In genomic region chr4:73499996-73500765, GRCh38 we compare ENCODE assay signal across 16 cellular contexts. TPM values are rescaled to one million over a fixed set of nuclear protein-coding genes. Genes with fewer than 3 reads are reported as not detected.
DNase-seq lines count a peak whose midpoint lies in the region; ATAC-seq, FAIRE-seq and TF ChIP-seq lines count a peak whose summit lies in the region.
"Had no signal": no experiment of that assay in that cellular context is flagged by ENCODE, and none has a peak within 500 bp of the region (broad histone marks: within the 10 kb centered on the region; RNA-seq: fewer than 3 reads in every experiment).

No MANE protein-coding gene starts in this region.

- H3K36me3 Mint-ChIP-seq in natural killer cell: no peaks in the 10 kb centered on the region
- H3K36me3 Mint-ChIP-seq in CD4-positive, alpha-beta T cell (ENCODE audit: low read depth): no peaks in the 10 kb centered on the region
- H3K36me3 Mint-ChIP-seq: IgD-negative memory B cell had no signal

- H3K4me3 ChIP-seq in Loucy (ENCODE audit: low read length, poor library complexity, severe bottlenecking) (no peak overlapping the region), K562 (no peak overlapping the region)
- H3K4me3 ChIP-seq: HAP-1 had no signal

- peak; percentile 2 for DNase-seq in AG08395 (ENCODE audit: low spot score)
- no peak for DNase-seq in K562 (ENCODE audit: extremely low read depth in 1 of 4, low spot score in 3 of 4)
- no peak for DNase-seq in left lobe of liver (ENCODE audit: low spot score)
- no peak for DNase-seq in natural killer cell
- no peak for DNase-seq in OCI-M2 (lab: John Stamatoyannopoulos, UW; ENCODE audit: unreplicated experiment)
- DNase-seq in CD4-positive, alpha-beta T cell: no peak
- DNase-seq: hypothalamus, NCI-H2081, occipital lobe had no signal

- no peaks in the 10 kb centered on the region for H3K9me2 ChIP-seq in Loucy (replicated peaks; ENCODE audit: low read depth, low read length)

- no peaks in the 10 kb centered on the region for H4K20me1 ChIP-seq in Loucy (ENCODE audit: insufficient read depth, low read length, poor library complexity, severe bottlenecking)
- no peaks in the 10 kb centered on the region for H4K20me1 ChIP-seq in K562 (replicated peaks; ENCODE audit: control insufficient read depth, insufficient read depth, low read length)

- H3K9me3 Mint-ChIP-seq in natural killer cell: peaks cover 3 to 7% of the 10 kb centered on the region in 2 donors
- no peaks in the 10 kb centered on the region for H3K9me3 Mint-ChIP-seq in CD4-positive, alpha-beta T cell
- H3K9me3 Mint-ChIP-seq: IgD-negative memory B cell had no signal

- H3K9me3 ChIP-seq in Loucy (ENCODE audit: insufficient read depth, low read depth, low read length): no peaks in the 10 kb centered on the region
- no peaks in the 10 kb centered on the region for H3K9me3 ChIP-seq in K562 (replicated peaks; ENCODE audit: control insufficient read depth, insufficient read depth, low read depth, low read length)
- H3K9me3 ChIP-seq in CD4-positive, alpha-beta T cell (ENCODE audit: control insufficient read depth, low read length): no peaks in the 10 kb centered on the region
- H3K9me3 ChIP-seq: HAP-1 had no signal

- CTCF ChIA-PET in K562 (lab: Yijun Ruan, JAX; ENCODE audit: low intra/inter-chr PET ratio): no interaction called here
- CTCF ChIA-PET in CD4-positive, alpha-beta T cell (lab: Charles Lee): no interaction called here

- H3K27me3 Mint-ChIP-seq in natural killer cell (ENCODE audit: low read depth in 2 of 2): no peaks in the 10 kb centered on the region
- H3K27me3 Mint-ChIP-seq in CD4-positive, alpha-beta T cell: no peaks in the 10 kb centered on the region

- H3K27me3 ChIP-seq in Loucy (ENCODE audit: insufficient read depth, low read length, poor library complexity, severe bottlenecking): no peaks in the 10 kb centered on the region
- no peaks in the 10 kb centered on the region for H3K27me3 ChIP-seq in K562 (ENCODE audit: control insufficient read depth in 2 of 2, insufficient read depth in 2 of 2, low read length in 2 of 2)
- H3K27me3 ChIP-seq in CD4-positive, alpha-beta T cell (ENCODE audit: control insufficient read depth, insufficient read depth, low read length): no peaks in the 10 kb centered on the region

- H3K27ac ChIP-seq in K562 (ENCODE audit: extremely low read depth, low read depth, low read length): 0 out of 3 replicates have a peak overlapping the region, but pooled peaks have one; percentile 5
- H3K27ac ChIP-seq in CD4-positive, alpha-beta T cell (ENCODE audit: low read depth, low read length): no peak overlapping the region

- no peaks in the 10 kb centered on the region for H3K36me3 ChIP-seq in Loucy (ENCODE audit: insufficient read depth, low read length)
- no peaks in the 10 kb centered on the region for H3K36me3 ChIP-seq in K562 (ENCODE audit: control insufficient read depth, insufficient read depth, low read length)
- H3K36me3 ChIP-seq: HAP-1 had no signal

- no peak overlapping the region for H3K27ac Mint-ChIP-seq in natural killer cell
- H3K27ac Mint-ChIP-seq in CD4-positive, alpha-beta T cell: no peak overlapping the region
- H3K27ac Mint-ChIP-seq: IgD-negative memory B cell had no signal

- no peak for FAIRE-seq in K562 (lab: Jason Lieb, UNC)
- FAIRE-seq: endometrium had no signal

- no TSS peak for BruUV-seq in K562 (replicated peaks; lab: Mats Ljungman, UMichigan)

- no peak for TF ChIP-seq RAD21 in K562 (CRISPR knock-in tag; conservative IDR thresholded peaks at IDR 0.05 in 1 of 2, IDR thresholded peaks at IDR 0.05 in 1 of 2)

- H3K4me1 Mint-ChIP-seq in natural killer cell: no peaks in the 10 kb centered on the region
- H3K4me1 Mint-ChIP-seq in CD4-positive, alpha-beta T cell (ENCODE audit: low read depth): no peaks in the 10 kb centered on the region

- H3K4me2 ChIP-seq in Loucy (ENCODE audit: low read depth, low read length, poor library complexity, severe bottlenecking) (peak overlapping the region; percentile 6), K562 (ENCODE audit: insufficient read depth, low read length) (peak overlapping the region; percentile 26)

- WGBS in K562 (ENCODE audit: insufficient coverage, low coverage, missing lambda C conversion rate): 14% methylated on average over 4 of the region's 4 CpGs

- no peaks in the 10 kb centered on the region for H3F3A ChIP-seq in Loucy (ENCODE audit: low read depth)

- H3K79me2 ChIP-seq in Loucy (ENCODE audit: insufficient read depth, low read length) (no peaks in the 10 kb centered on the region), K562 (ENCODE audit: control insufficient read depth, insufficient read depth, low read length) (no peaks in the 10 kb centered on the region)

- H2AFZ ChIP-seq in Loucy (ENCODE audit: low read length) (peak overlapping the region; percentile 32), K562 (ENCODE audit: low read depth, low read length) (peak overlapping the region; percentile 81)

- in situ Hi-C loops in K562 (cut with MboI): no loop called here

- no peak overlapping the region for H3K4me3 Mint-ChIP-seq in natural killer cell
- no peak overlapping the region for H3K4me3 Mint-ChIP-seq in CD4-positive, alpha-beta T cell

- ATAC-seq in K562 (no peak), left lobe of liver (peak; percentile 4), natural killer cell (no peak), HG03342 (IDR thresholded peaks at IDR 0.05; ENCODE audit: unreplicated experiment) (no peak)
- ATAC-seq in CD4-positive, alpha-beta T cell (ENCODE audit: poor library complexity): no peak

- POLR2A ChIA-PET in K562 (lab: Yijun Ruan, JAX): interaction anchor here (0.9 kb wide), 1 partner anchor 8 kb away, joined by 3 read pairs; no protein-coding TSS in a partner anchor
- POLR2A ChIA-PET in CD4-positive, alpha-beta T cell (lab: Charles Lee): no interaction called here

- no peaks in the 10 kb centered on the region for H3K9me1 ChIP-seq in K562 (ENCODE audit: control insufficient read depth, insufficient read depth, low read length)

- no peak for TF ChIP-seq POLR2A in K562 (conservative IDR thresholded peaks at IDR 0.05)

- no peak for TF ChIP-seq EP300 in K562 (IDR thresholded peaks at IDR 0.05; ENCODE audit: low read length)

- intact Hi-C loops in K562 (cut with micrococcal nuclease): no loop called here
- intact Hi-C loops in natural killer cell (cut with micrococcal nuclease): no loop called here
- intact Hi-C loops in CD4-positive, alpha-beta T cell (cut with DNase I, micrococcal nuclease): no loop called here

- H3K9ac ChIP-seq in Loucy (ENCODE audit: low read depth, low read length, poor library complexity, severe bottlenecking) (no peak overlapping the region), K562 (ENCODE audit: insufficient read depth in 1 of 2, low read depth in 2 of 2, low read length in 2 of 2) (peak overlapping the region in 1 of 2 experiments; percentile 30; a peak in 1 of 4 replicates)

- TF ChIP-seq CTCF in Loucy (conservative IDR thresholded peaks at IDR 0.05; ENCODE audit: low read length) (no peak), K562 (IDR thresholded peaks at IDR 0.05 in 2 of 3, conservative IDR thresholded peaks at IDR 0.05 in 1 of 3; ENCODE audit: insufficient read depth in 2 of 3, low read depth in 1 of 3, low read length in 3 of 3) (no peak), natural killer cell (IDR thresholded peaks at IDR 0.05) (no peak)
- no peak for TF ChIP-seq CTCF in CD4-positive, alpha-beta T cell (IDR thresholded peaks at IDR 0.05)

- H3K4me1 ChIP-seq in Loucy (ENCODE audit: insufficient read depth, low read length, poor library complexity, severe bottlenecking): peaks cover 9% of the 10 kb centered on the region
- no peaks in the 10 kb centered on the region for H3K4me1 ChIP-seq in K562 (replicated peaks in 1 of 2; ENCODE audit: control insufficient read depth in 2 of 2, insufficient read depth in 2 of 2, low read length in 2 of 2)
- H3K4me1 ChIP-seq: HAP-1 had no signal

RNA-seq across cellular contexts. Expression of gene AFM, which starts 18.6 kb away (rescaled TPM):
- total RNA-seq in K562 (2011; cell fraction: chromatin; rRNA removed; ENCODE audit: low replicate concordance): not detected in 2 replicates
- not detected in 2 replicates for total RNA-seq in K562 (2011; cell fraction: nucleolus; rRNA removed)
- not detected in 2 replicates for total RNA-seq in K562 (2011; cell fraction: nucleoplasm; rRNA removed)
- total RNA-seq in K562 (2014; rRNA removed) (not detected in 2 replicates), K562 (2014; rRNA removed; fragmentation: Illumina TruSeq; extraction: Trizol) (0.06 TPM in 1 of 2 replicates, not detected in the other), K562 (2015; rRNA removed; fragmentation: Illumina TruSeq; extraction: Trizol) (not detected in 2 replicates), K562 (2021) (0.07 TPM in 1 of 2 replicates, not detected in the other), left lobe of liver (208 TPM), natural killer cell (not detected)
- polyA plus RNA-seq in K562 (2011; rRNA removed) (not detected in 2 replicates), K562 (2014; fragmentation: Illumina TruSeq; extraction: Trizol) (not detected in 2 replicates), K562 (2014; fragmentation: Nextera tagmentation; extraction: Ambion mirVana) (under 1 TPM; 0.10 to 0.15 TPM), K562 (2014; rRNA removed) (0.13 TPM in 1 of 2 replicates, not detected in the other)
- not detected in 2 replicates for polyA plus RNA-seq in K562 (2011; cell fraction: cytosol; rRNA removed)
- polyA plus RNA-seq in K562 (2011; cell fraction: nucleus; rRNA removed): not detected in 2 replicates
- 0.06 and 0.10 TPM in 2 replicates for polyA plus RNA-seq in K562 (2012)
- polyA minus RNA-seq in K562 (2011; rRNA and poly(A)+ RNA removed): 0.11 TPM in 1 of 2 replicates, not detected in the other
- not detected in 2 replicates for polyA minus RNA-seq in K562 (2011; cell fraction: cytosol; rRNA and poly(A)+ RNA removed)
- polyA minus RNA-seq in K562 (2011; cell fraction: nucleus; rRNA and poly(A)+ RNA removed): not detected in 2 replicates
- total RNA-seq in CD4-positive, alpha-beta T cell: not detected
- total RNA-seq: lung microvascular endothelial cell, occipital lobe, urinary bladder had no signal
- polyA plus RNA-seq: IgD-negative memory B cell had no signal

Comparison
In these comparisons a context has a peak if more than half of its experiments do, and no peak if none do; other contexts are left out.
1. RNA of gene AFM, which starts 18.6 kb away (total RNA-seq): 208 TPM in left lobe of liver (single experiment); 0.06 to 0.07 TPM in K562, not detected in natural killer cell and not detected in CD4-positive, alpha-beta T cell; every median in the first group is over 100 times any median in the second.